In the genomic region with DNA sequence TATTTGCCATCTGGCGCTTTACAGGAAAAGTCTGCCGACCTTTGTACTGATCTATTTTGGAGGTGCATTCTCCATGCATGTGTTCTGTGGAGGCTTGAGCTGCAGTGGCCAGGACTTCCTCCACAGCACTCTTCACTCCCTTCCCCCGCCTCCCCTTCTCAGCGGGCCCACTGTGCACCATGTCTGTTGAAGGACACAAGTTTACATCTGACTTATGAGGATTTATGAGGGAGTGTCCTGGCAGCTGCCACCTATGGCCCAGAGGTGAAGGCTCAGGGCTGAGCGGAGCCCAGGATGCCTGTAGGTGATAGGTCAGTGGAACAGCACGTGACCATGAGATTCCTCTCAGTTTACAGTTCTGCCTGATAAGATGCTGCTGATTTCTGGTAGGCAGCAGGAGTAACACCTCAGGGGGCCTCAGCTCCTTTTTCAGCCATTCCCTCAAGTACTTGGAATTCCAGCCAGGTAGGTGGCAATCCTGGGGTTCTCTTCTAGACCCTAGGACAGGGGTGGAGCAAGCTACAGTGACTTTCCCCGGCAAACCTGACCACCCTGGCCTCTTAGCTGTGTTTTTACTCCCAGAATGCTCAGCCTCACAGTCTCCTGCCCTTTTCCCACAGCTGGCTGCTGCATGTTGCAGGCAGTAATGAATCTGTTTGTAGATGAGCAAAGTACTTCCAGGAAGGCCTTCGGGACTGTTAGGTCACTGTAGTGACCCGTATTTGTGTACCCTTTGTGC, we compare ENCODE assay signal across 1 cellular context.
TF ChIP-seq lines count a peak whose summit lies in the region.

No MANE protein-coding gene starts in this region.

TF ChIP-seq in HepG2, 621 proteins besides CTCF, POLR2A, EP300 and RAD21 (continued from another document and continues in another):
- TF ChIP-seq, protein P1, sequence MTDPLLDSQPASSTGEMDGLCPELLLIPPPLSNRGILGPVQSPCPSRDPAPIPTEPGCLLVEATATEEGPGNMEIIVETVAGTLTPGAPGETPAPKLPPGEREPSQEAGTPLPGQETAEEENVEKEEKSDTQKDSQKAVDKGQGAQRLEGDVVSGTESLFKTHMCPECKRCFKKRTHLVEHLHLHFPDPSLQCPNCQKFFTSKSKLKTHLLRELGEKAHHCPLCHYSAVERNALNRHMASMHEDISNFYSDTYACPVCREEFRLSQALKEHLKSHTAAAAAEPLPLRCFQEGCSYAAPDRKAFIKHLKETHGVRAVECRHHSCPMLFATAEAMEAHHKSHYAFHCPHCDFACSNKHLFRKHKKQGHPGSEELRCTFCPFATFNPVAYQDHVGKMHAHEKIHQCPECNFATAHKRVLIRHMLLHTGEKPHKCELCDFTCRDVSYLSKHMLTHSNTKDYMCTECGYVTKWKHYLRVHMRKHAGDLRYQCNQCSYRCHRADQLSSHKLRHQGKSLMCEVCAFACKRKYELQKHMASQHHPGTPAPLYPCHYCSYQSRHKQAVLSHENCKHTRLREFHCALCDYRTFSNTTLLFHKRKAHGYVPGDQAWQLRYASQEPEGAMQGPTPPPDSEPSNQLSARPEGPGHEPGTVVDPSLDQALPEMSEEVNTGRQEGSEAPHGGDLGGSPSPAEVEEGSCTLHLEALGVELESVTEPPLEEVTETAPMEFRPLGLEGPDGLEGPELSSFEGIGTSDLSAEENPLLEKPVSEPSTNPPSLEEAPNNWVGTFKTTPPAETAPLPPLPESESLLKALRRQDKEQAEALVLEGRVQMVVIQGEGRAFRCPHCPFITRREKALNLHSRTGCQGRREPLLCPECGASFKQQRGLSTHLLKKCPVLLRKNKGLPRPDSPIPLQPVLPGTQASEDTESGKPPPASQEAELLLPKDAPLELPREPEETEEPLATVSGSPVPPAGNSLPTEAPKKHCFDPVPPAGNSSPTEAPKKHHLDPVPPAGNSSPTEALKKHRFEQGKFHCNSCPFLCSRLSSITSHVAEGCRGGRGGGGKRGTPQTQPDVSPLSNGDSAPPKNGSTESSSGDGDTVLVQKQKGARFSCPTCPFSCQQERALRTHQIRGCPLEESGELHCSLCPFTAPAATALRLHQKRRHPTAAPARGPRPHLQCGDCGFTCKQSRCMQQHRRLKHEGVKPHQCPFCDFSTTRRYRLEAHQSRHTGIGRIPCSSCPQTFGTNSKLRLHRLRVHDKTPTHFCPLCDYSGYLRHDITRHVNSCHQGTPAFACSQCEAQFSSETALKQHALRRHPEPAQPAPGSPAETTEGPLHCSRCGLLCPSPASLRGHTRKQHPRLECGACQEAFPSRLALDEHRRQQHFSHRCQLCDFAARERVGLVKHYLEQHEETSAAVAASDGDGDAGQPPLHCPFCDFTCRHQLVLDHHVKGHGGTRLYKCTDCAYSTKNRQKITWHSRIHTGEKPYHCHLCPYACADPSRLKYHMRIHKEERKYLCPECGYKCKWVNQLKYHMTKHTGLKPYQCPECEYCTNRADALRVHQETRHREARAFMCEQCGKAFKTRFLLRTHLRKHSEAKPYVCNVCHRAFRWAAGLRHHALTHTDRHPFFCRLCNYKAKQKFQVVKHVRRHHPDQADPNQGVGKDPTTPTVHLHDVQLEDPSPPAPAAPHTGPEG (CRISPR knock-in tag; IDR thresholded peaks at IDR 0.05): no peak
- TF ChIP-seq NFATC3 (CRISPR knock-in tag; IDR thresholded peaks at IDR 0.05) (no peak), ETV5 (CRISPR knock-in tag; IDR thresholded peaks at IDR 0.05; ENCODE audit: borderline replicate concordance) (peak; percentile 82), ZNF841 (CRISPR knock-in tag; IDR thresholded peaks at IDR 0.05; ENCODE audit: borderline replicate concordance) (no peak), ZIK1 (CRISPR knock-in tag; IDR thresholded peaks at IDR 0.05; ENCODE audit: borderline replicate concordance, low read depth) (no peak), ZNF782 (CRISPR knock-in tag; IDR thresholded peaks at IDR 0.05; ENCODE audit: borderline replicate concordance) (no peak), ZNF230 (CRISPR knock-in tag; IDR thresholded peaks at IDR 0.05) (peak; percentile 93; the same call in 1 of the 2 replicates), ZNF282 (IDR thresholded peaks at IDR 0.05; ENCODE audit: partially characterized antibody) (no peak), SIX4 (CRISPR knock-in tag; IDR thresholded peaks at IDR 0.05) (peak; percentile 36; the same call in 1 of the 2 replicates), POLR2AphosphoS5 (IDR thresholded peaks at IDR 0.05; ENCODE audit: low read depth, low read length) (peak; percentile 49), PHF5A (CRISPR knock-in tag; IDR thresholded peaks at IDR 0.05; ENCODE audit: low read depth, unreplicated experiment) (no peak), KAT7 (CRISPR knock-in tag; IDR thresholded peaks at IDR 0.05; ENCODE audit: borderline replicate concordance) (no peak), ZNF260 (CRISPR knock-in tag; IDR thresholded peaks at IDR 0.05; ENCODE audit: borderline replicate concordance, low read depth) (no peak), SALL2 (CRISPR knock-in tag; IDR thresholded peaks at IDR 0.05) (no peak), ZNF720 (CRISPR knock-in tag; IDR thresholded peaks at IDR 0.05) (no peak), MEIS2 (CRISPR knock-in tag; IDR thresholded peaks at IDR 0.05) (no peak), HMG20B (CRISPR knock-in tag; conservative IDR thresholded peaks at IDR 0.05) (peak; percentile 59; the same call in 1 of the 2 replicates), SPEN (CRISPR knock-in tag; IDR thresholded peaks at IDR 0.05; ENCODE audit: low read depth) (peak; percentile 64), ZNF557 (CRISPR knock-in tag; IDR thresholded peaks at IDR 0.05) (no peak), ZFY (CRISPR knock-in tag; IDR thresholded peaks at IDR 0.05) (peak; percentile 52), THYN1 (CRISPR knock-in tag; IDR thresholded peaks at IDR 0.05; ENCODE audit: borderline replicate concordance, low read depth) (no peak; the same call in 1 of the 2 replicates), ARHGAP35 (CRISPR knock-in tag; IDR thresholded peaks at IDR 0.05; ENCODE audit: borderline replicate concordance) (no peak), ZNF441 (CRISPR knock-in tag; IDR thresholded peaks at IDR 0.05; ENCODE audit: borderline replicate concordance) (no peak), ZMYM3 (CRISPR knock-in tag; IDR thresholded peaks at IDR 0.05) (peak; percentile 22; the same call in 1 of the 2 replicates), NFYC (CRISPR knock-in tag; IDR thresholded peaks at IDR 0.05) (peak; percentile 83), ZNF451 (CRISPR knock-in tag; IDR thresholded peaks at IDR 0.05) (no peak), ELF1 (CRISPR knock-in tag; IDR thresholded peaks at IDR 0.05) (peak; percentile 28; the same call in 1 of the 2 replicates), RELA (CRISPR knock-in tag; IDR thresholded peaks at IDR 0.05) (no peak), ZNF660 (CRISPR knock-in tag; IDR thresholded peaks at IDR 0.05; ENCODE audit: borderline replicate concordance, low read depth) (no peak), ZNF605 (CRISPR knock-in tag; IDR thresholded peaks at IDR 0.05) (peak; percentile 75; the same call in 1 of the 2 replicates), SIN3B (IDR thresholded peaks at IDR 0.05; ENCODE audit: low read length) (no peak), ZNF225 (CRISPR knock-in tag; IDR thresholded peaks at IDR 0.05) (no peak), ZNF430 (CRISPR knock-in tag; IDR thresholded peaks at IDR 0.05) (no peak; the same call in 1 of the 2 replicates)
- TF ChIP-seq, protein P2, sequence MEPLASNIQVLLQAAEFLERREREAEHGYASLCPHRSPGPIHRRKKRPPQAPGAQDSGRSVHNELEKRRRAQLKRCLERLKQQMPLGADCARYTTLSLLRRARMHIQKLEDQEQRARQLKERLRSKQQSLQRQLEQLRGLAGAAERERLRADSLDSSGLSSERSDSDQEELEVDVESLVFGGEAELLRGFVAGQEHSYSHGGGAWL (CRISPR knock-in tag; IDR thresholded peaks at IDR 0.05): no peak
- TF ChIP-seq, protein P3, sequence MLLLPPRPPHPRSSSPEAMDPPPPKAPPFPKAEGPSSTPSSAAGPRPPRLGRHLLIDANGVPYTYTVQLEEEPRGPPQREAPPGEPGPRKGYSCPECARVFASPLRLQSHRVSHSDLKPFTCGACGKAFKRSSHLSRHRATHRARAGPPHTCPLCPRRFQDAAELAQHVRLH (CRISPR knock-in tag; IDR thresholded peaks at IDR 0.05; ENCODE audit: borderline replicate concordance, low read depth): peak; percentile 28; the same call in 1 of the 2 replicates
- TF ChIP-seq, protein P4, sequence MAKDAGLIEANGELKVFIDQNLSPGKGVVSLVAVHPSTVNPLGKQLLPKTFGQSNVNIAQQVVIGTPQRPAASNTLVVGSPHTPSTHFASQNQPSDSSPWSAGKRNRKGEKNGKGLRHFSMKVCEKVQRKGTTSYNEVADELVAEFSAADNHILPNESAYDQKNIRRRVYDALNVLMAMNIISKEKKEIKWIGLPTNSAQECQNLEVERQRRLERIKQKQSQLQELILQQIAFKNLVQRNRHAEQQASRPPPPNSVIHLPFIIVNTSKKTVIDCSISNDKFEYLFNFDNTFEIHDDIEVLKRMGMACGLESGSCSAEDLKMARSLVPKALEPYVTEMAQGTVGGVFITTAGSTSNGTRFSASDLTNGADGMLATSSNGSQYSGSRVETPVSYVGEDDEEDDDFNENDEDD (CRISPR knock-in tag; IDR thresholded peaks at IDR 0.05; ENCODE audit: borderline replicate concordance): no peak; the same call in 1 of the 2 replicates
- TF ChIP-seq, protein P5, sequence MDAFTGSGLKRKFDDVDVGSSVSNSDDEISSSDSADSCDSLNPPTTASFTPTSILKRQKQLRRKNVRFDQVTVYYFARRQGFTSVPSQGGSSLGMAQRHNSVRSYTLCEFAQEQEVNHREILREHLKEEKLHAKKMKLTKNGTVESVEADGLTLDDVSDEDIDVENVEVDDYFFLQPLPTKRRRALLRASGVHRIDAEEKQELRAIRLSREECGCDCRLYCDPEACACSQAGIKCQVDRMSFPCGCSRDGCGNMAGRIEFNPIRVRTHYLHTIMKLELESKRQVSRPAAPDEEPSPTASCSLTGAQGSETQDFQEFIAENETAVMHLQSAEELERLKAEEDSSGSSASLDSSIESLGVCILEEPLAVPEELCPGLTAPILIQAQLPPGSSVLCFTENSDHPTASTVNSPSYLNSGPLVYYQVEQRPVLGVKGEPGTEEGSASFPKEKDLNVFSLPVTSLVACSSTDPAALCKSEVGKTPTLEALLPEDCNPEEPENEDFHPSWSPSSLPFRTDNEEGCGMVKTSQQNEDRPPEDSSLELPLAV (CRISPR knock-in tag; conservative IDR thresholded peaks at IDR 0.05; ENCODE audit: low read depth): no peak
- TF ChIP-seq, protein P6, sequence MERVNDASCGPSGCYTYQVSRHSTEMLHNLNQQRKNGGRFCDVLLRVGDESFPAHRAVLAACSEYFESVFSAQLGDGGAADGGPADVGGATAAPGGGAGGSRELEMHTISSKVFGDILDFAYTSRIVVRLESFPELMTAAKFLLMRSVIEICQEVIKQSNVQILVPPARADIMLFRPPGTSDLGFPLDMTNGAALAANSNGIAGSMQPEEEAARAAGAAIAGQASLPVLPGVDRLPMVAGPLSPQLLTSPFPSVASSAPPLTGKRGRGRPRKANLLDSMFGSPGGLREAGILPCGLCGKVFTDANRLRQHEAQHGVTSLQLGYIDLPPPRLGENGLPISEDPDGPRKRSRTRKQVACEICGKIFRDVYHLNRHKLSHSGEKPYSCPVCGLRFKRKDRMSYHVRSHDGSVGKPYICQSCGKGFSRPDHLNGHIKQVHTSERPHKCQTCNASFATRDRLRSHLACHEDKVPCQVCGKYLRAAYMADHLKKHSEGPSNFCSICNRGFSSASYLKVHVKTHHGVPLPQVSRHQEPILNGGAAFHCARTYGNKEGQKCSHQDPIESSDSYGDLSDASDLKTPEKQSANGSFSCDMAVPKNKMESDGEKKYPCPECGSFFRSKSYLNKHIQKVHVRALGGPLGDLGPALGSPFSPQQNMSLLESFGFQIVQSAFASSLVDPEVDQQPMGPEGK (CRISPR knock-in tag; IDR thresholded peaks at IDR 0.05): peak; percentile 45
- TF ChIP-seq, protein P7, sequence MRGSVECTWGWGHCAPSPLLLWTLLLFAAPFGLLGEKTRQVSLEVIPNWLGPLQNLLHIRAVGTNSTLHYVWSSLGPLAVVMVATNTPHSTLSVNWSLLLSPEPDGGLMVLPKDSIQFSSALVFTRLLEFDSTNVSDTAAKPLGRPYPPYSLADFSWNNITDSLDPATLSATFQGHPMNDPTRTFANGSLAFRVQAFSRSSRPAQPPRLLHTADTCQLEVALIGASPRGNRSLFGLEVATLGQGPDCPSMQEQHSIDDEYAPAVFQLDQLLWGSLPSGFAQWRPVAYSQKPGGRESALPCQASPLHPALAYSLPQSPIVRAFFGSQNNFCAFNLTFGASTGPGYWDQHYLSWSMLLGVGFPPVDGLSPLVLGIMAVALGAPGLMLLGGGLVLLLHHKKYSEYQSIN (CRISPR knock-in tag; IDR thresholded peaks at IDR 0.05; ENCODE audit: borderline replicate concordance): no peak
- TF ChIP-seq, protein P8, sequence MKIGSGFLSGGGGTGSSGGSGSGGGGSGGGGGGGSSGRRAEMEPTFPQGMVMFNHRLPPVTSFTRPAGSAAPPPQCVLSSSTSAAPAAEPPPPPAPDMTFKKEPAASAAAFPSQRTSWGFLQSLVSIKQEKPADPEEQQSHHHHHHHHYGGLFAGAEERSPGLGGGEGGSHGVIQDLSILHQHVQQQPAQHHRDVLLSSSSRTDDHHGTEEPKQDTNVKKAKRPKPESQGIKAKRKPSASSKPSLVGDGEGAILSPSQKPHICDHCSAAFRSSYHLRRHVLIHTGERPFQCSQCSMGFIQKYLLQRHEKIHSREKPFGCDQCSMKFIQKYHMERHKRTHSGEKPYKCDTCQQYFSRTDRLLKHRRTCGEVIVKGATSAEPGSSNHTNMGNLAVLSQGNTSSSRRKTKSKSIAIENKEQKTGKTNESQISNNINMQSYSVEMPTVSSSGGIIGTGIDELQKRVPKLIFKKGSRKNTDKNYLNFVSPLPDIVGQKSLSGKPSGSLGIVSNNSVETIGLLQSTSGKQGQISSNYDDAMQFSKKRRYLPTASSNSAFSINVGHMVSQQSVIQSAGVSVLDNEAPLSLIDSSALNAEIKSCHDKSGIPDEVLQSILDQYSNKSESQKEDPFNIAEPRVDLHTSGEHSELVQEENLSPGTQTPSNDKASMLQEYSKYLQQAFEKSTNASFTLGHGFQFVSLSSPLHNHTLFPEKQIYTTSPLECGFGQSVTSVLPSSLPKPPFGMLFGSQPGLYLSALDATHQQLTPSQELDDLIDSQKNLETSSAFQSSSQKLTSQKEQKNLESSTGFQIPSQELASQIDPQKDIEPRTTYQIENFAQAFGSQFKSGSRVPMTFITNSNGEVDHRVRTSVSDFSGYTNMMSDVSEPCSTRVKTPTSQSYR (CRISPR knock-in tag; IDR thresholded peaks at IDR 0.05; ENCODE audit: borderline replicate concordance): no peak; the same call in 1 of the 2 replicates
- TF ChIP-seq, protein P9, sequence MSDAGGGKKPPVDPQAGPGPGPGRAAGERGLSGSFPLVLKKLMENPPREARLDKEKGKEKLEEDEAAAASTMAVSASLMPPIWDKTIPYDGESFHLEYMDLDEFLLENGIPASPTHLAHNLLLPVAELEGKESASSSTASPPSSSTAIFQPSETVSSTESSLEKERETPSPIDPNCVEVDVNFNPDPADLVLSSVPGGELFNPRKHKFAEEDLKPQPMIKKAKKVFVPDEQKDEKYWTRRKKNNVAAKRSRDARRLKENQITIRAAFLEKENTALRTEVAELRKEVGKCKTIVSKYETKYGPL (CRISPR knock-in tag; IDR thresholded peaks at IDR 0.05): no peak
- TF ChIP-seq, protein P10, sequence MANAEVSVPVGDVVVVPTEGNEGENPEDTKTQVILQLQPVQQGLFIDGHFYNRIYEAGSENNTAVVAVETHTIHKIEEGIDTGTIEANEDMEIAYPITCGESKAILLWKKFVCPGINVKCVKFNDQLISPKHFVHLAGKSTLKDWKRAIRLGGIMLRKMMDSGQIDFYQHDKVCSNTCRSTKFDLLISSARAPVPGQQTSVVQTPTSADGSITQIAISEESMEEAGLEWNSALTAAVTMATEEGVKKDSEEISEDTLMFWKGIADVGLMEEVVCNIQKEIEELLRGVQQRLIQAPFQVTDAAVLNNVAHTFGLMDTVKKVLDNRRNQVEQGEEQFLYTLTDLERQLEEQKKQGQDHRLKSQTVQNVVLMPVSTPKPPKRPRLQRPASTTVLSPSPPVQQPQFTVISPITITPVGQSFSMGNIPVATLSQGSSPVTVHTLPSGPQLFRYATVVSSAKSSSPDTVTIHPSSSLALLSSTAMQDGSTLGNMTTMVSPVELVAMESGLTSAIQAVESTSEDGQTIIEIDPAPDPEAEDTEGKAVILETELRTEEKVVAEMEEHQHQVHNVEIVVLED (CRISPR knock-in tag; IDR thresholded peaks at IDR 0.05; ENCODE audit: borderline replicate concordance): no peak
